ENCODE assay signal across 21 cellular contexts in the genomic region with DNA sequence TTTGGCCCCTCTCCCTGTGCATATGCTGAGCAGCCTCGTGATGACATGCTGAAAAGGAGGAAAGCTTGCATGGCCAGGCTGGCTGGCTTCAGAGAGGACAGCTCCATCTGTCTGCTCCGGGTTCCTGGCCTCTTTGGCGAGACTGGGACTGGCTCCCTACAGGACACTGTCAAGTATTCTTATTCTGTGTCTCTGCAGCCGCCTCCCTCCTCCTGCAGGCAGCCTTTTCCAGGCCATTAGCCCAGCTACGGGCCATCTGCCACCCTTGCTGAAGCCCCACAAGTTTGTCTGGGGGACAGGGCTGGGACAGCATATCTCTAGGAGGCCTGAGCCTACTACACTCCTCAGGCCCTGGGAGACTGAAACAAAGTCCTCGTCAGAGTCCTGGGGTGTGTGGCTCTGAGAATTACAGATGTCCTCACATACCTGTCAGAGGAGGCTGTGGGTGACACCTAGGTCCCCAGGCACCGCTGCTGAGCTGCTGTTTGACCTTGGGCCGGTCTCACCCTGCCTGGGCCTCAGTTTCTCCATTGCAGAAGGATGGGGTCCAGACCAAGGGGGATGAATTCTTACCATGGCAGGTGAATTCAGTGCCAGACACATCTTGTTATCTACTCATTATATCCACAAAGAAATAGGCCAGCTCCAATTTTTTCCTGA. TPM values are rescaled to one million over a fixed set of nuclear protein-coding genes. Genes with fewer than 3 reads are reported as not detected.
"Had no signal": no experiment of that assay in that cellular context is flagged by ENCODE, and none has a peak within 500 bp of the region (broad histone marks: within the 10 kb centered on the region; RNA-seq: fewer than 3 reads in every experiment).

No MANE protein-coding gene starts in this region.

- H3K4me3 ChIP-seq: ascending aorta, breast epithelium, neural progenitor cell, pancreas, skin epidermis, tibial nerve, vagina had no signal

- H2AFZ ChIP-seq: neural progenitor cell had no signal

- H3K4me1 ChIP-seq: breast epithelium, pancreas had no signal

- H3K36me3 Mint-ChIP-seq: neural progenitor cell had no signal

- H3K4me2 ChIP-seq: neural progenitor cell had no signal

- H3K9me3 ChIP-seq: ascending aorta, pancreas, vagina had no signal

- H3K36me3 ChIP-seq: ascending aorta, breast epithelium, neural progenitor cell, pancreas, tibial nerve, vagina had no signal

- H3K27me3 ChIP-seq: ascending aorta, pancreas, vagina had no signal

- H3K27ac Mint-ChIP-seq: neural progenitor cell had no signal

- H3K27ac ChIP-seq: ascending aorta, breast epithelium, neural progenitor cell, pancreas, skin epidermis, tibial nerve, vagina had no signal

- H3K4me3 Mint-ChIP-seq: neural progenitor cell had no signal

- DNase-seq: activated CD4-positive, CD25-positive, alpha-beta regulatory T cell treated with anti-CD3 and anti-CD28 coated beads, Interleukin-2, amount 50 U/mL, for 72 hours; activated naive CD4-positive, alpha-beta T cell; activated T-cell treated with anti-CD3 and anti-CD28 coated beads for 4 hours; hypothalamus; retina; stimulated activated CD4-positive, alpha-beta T cell treated with anti-CD3 and anti-CD28 coated beads, Interleukin-4, amount 100 ng/mL, for 4 hours; stimulated activated CD8-positive, alpha-beta memory T cell treated with anti-CD3 and anti-CD28 coated beads, Interleukin-4, amount 100 ng/mL, for 48 hours; stimulated activated naive CD4-positive, alpha-beta T cell treated with Interleukin-2 at 50 U/mL for 16 hours; T-helper 1 cell; T1000 had no signal

- ATAC-seq: pancreas had no signal

RNA-seq across cellular contexts. Expression of gene MRGPRG, which starts 11.0 kb away (rescaled TPM):
- total RNA-seq: activated CD8-positive, alpha-beta memory T cell treated with anti-CD3 and anti-CD28 coated beads for 36 hours; ascending aorta; breast epithelium; kidney epithelial cell; lower leg skin; myocyte; pancreas; tibial nerve; vagina had no signal

RNA-seq across cellular contexts. Expression of gene MRGPRE, which starts 24.6 kb away (rescaled TPM):
- total RNA-seq: activated CD8-positive, alpha-beta memory T cell treated with anti-CD3 and anti-CD28 coated beads for 36 hours; ascending aorta; breast epithelium; lower leg skin; myocyte; vagina had no signal
